35 cellular contexts compared by ENCODE assay signal in the genomic region with DNA sequence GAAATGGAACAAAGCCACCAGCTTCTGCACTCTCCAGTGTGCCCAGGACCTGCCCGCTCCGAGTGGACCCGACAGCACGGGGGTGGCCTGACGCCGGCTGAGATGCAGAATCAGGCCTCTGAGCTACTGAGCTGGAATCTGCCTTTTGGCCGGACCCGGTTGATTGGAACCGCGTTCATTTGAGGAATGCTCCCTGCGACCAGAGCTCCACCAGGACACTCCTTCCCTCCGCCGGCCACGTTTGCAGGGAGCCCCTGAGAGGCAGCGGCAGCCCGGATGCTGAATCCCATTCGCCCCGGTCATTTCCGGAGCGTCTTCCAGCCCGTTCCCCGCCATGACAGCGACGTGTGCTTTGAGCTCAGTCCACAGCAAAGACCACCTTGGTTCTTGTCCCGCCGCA.
"Had no signal": no experiment of that assay in that cellular context is flagged by ENCODE, and none has a peak within 500 bp of the region (broad histone marks: within the 10 kb centered on the region; RNA-seq: fewer than 3 reads in every experiment).

No MANE protein-coding gene starts in this region.

- H3K4me1 Mint-ChIP-seq: activated B cell treated with CpG ODN at 0.5 μM for 24 hours; activated CD4-positive, alpha-beta T cell treated with anti-CD3 and anti-CD28 coated beads, Interleukin-2, amount 10 ng/mL, durations not matched to agents 24 days and 14 days; activated naive CD8-positive, alpha-beta T cell treated with anti-CD3 and anti-CD28 coated beads for 36 hours; activated T-helper 17 cell treated with anti-CD3 and anti-CD28 coated beads, Interleukin-2, amount 50 U/mL, for 72 hours; central memory CD8-positive, alpha-beta T cell had no signal

- H3K9me3 Mint-ChIP-seq: activated B cell treated with CpG ODN at 0.5 μM for 24 hours; activated CD4-positive, alpha-beta memory T cell treated with anti-CD3 and anti-CD28 coated beads for 36 hours; activated CD4-positive, alpha-beta T cell treated with anti-CD3 and anti-CD28 coated beads, Interleukin-2, amount 10 ng/mL, durations not matched to agents 24 days and 14 days; activated CD8-positive, alpha-beta T cell treated with anti-CD3 and anti-CD28 coated beads for 36 hours; activated naive CD4-positive, alpha-beta T cell treated with anti-CD3 and anti-CD28 coated beads for 36 hours; activated naive CD4-positive, alpha-beta T cell treated with anti-CD3 and anti-CD28 coated beads, Interleukin-2, amount 50 U/mL, for 72 hours; activated naive CD8-positive, alpha-beta T cell treated with anti-CD3 and anti-CD28 coated beads for 36 hours; activated T-cell treated with anti-CD3 and anti-CD28 coated beads, Interleukin-2, amount 50 U/mL, for 4 hours; activated T-cell treated with anti-CD3 and anti-CD28 coated beads, Interleukin-2, amount 50 U/mL, for 72 hours; activated T-helper 1 cell treated with anti-CD3 and anti-CD28 coated beads, Interleukin-12 subunit alpha, Interleukin-12 subunit beta, Interleukin-2, Interleukin-4 antibody, amounts not matched to agents 30 ng/mL and 10 ng/mL and 1 ng/mL, durations not matched to agents 14 hours and 24 hours and 36 hours; activated T-helper 17 cell treated with anti-CD3 and anti-CD28 coated beads, Interleukin-2, amount 50 U/mL, for 72 hours; central memory CD8-positive, alpha-beta T cell; T-helper 1 cell treated with Interleukin-12 subunit alpha and Interleukin-12 subunit beta and Interleukin-4 antibody, amounts not matched to agents 30 μg/mL and 1 μg/mL, for 36 hours; T-helper 2 cell treated with Interferon-gamma antibody and Interleukin-4, amounts not matched to agents 5 μg/mL and 100 μg/mL, for 36 hours had no signal

- H3K27ac ChIP-seq: adrenal gland, ascending aorta, cardiac muscle cell, VCaP had no signal

- H3K4me3 ChIP-seq: adrenal gland, ascending aorta, cardiac muscle cell had no signal

- H3K27ac Mint-ChIP-seq: activated B cell treated with CpG ODN at 0.5 μM for 24 hours; activated CD4-positive, alpha-beta memory T cell treated with anti-CD3 and anti-CD28 coated beads for 36 hours; activated CD4-positive, alpha-beta T cell treated with anti-CD3 and anti-CD28 coated beads, Interleukin-2, amount 10 ng/mL, durations not matched to agents 24 days and 14 days; activated CD8-positive, alpha-beta T cell treated with anti-CD3 and anti-CD28 coated beads for 36 hours; activated naive CD4-positive, alpha-beta T cell treated with anti-CD3 and anti-CD28 coated beads for 36 hours; activated naive CD4-positive, alpha-beta T cell treated with anti-CD3 and anti-CD28 coated beads, Interleukin-2, amount 50 U/mL, for 72 hours; activated naive CD8-positive, alpha-beta T cell treated with anti-CD3 and anti-CD28 coated beads for 36 hours; activated T-cell treated with anti-CD3 and anti-CD28 coated beads, Interleukin-2, amount 50 U/mL, for 72 hours; activated T-helper 1 cell treated with anti-CD3 and anti-CD28 coated beads, Interleukin-12 subunit alpha, Interleukin-12 subunit beta, Interleukin-2, Interleukin-4 antibody, amounts not matched to agents 30 ng/mL and 10 ng/mL and 1 ng/mL, durations not matched to agents 14 hours and 24 hours and 36 hours; activated T-helper 17 cell treated with anti-CD3 and anti-CD28 coated beads, Interleukin-2, amount 50 U/mL, for 72 hours; brain; T-helper 1 cell treated with Interleukin-12 subunit alpha and Interleukin-12 subunit beta and Interleukin-4 antibody, amounts not matched to agents 30 μg/mL and 1 μg/mL, for 36 hours; T-helper 2 cell treated with Interferon-gamma antibody and Interleukin-4, amounts not matched to agents 5 μg/mL and 100 μg/mL, for 36 hours had no signal

- H3K4me1 ChIP-seq: adrenal gland, ascending aorta had no signal

- H3K36me3 Mint-ChIP-seq: activated CD4-positive, alpha-beta memory T cell treated with anti-CD3 and anti-CD28 coated beads for 36 hours; activated naive CD4-positive, alpha-beta T cell treated with anti-CD3 and anti-CD28 coated beads, Interleukin-2, amount 50 U/mL, for 72 hours; activated naive CD8-positive, alpha-beta T cell treated with anti-CD3 and anti-CD28 coated beads for 36 hours; brain had no signal

- H3K27me3 Mint-ChIP-seq: activated CD4-positive, alpha-beta memory T cell treated with anti-CD3 and anti-CD28 coated beads for 36 hours; activated CD4-positive, alpha-beta T cell treated with anti-CD3 and anti-CD28 coated beads, Interleukin-2, amount 10 ng/mL, durations not matched to agents 24 days and 14 days had no signal

- H3K9me3 ChIP-seq: adrenal gland, ascending aorta had no signal

- H3K36me3 ChIP-seq: adrenal gland, ascending aorta, cardiac muscle cell had no signal

- DNase-seq: activated B cell treated with CpG ODN at 0.5 μM for 24 hours; activated CD4-positive, alpha-beta memory T cell treated with anti-CD3 and anti-CD28 coated beads for 36 hours; activated CD4-positive, alpha-beta T cell treated with anti-CD3 and anti-CD28 coated beads for 4 hours; activated CD4-positive, alpha-beta T cell treated with anti-CD3 and anti-CD28 coated beads, Interleukin-2, amount 10 ng/mL, durations not matched to agents 24 days and 14 days; activated CD4-positive, alpha-beta T cell treated with anti-CD3 and anti-CD28 coated beads, Interleukin-2, amount 50 U/mL, for 1 hour; activated CD4-positive, alpha-beta T cell treated with anti-CD3 and anti-CD28 coated beads, Interleukin-2, amount 50 U/mL, for 4 hours; activated CD4-positive, CD25-positive, alpha-beta regulatory T cell treated with anti-CD3 and anti-CD28 coated beads, Interleukin-2, amount 50 U/mL, for 72 hours; activated CD8-positive, alpha-beta memory T cell treated with anti-CD3 and anti-CD28 coated beads, Interleukin-2, amount 50 U/mL, for 4 hours; activated CD8-positive, alpha-beta T cell treated with anti-CD3 and anti-CD28 coated beads for 36 hours; activated effector memory CD4-positive, alpha-beta T cell treated with anti-CD3 and anti-CD28 coated beads, Interleukin-2, amount 50 U/mL, for 16 hours; activated gamma-delta T cell treated with Interleukin-2 at 50 U/mL for 16 hours; activated naive CD4-positive, alpha-beta T cell; activated naive CD4-positive, alpha-beta T cell treated with anti-CD3 and anti-CD28 coated beads for 36 hours; activated naive CD4-positive, alpha-beta T cell treated with anti-CD3 and anti-CD28 coated beads, Interleukin-2, amount 50 U/mL, for 16 hours; activated naive CD8-positive, alpha-beta T cell treated with anti-CD3 and anti-CD28 coated beads for 36 hours; activated T-cell treated with anti-CD3 and anti-CD28 coated beads for 4 hours; activated T-cell treated with anti-CD3 and anti-CD28 coated beads, Interleukin-2, amount 50 U/mL, for 1 hour; activated T-cell treated with anti-CD3 and anti-CD28 coated beads, Interleukin-2, amount 50 U/mL, for 4 hours; activated T-cell treated with anti-CD3 and anti-CD28 coated beads, Interleukin-2, amount 50 U/mL, for 72 hours; amniotic stem cell; caudate nucleus; cerebellar nuclear complex; T-helper 2 cell; T-helper 9 cell had no signal

- ATAC-seq: activated CD8-positive, alpha-beta T cell treated with anti-CD3 and anti-CD28 coated beads for 36 hours; activated naive CD4-positive, alpha-beta T cell treated with anti-CD3 and anti-CD28 coated beads, Interleukin-2, amount 50 U/mL, for 72 hours; activated T-cell treated with anti-CD3 and anti-CD28 coated beads, Interleukin-2, amount 50 U/mL, for 4 hours; activated T-cell treated with anti-CD3 and anti-CD28 coated beads, Interleukin-2, amount 50 U/mL, for 72 hours; activated T-helper 17 cell treated with anti-CD3 and anti-CD28 coated beads, Interleukin-2, amount 50 U/mL, for 72 hours had no signal

- H3K4me3 Mint-ChIP-seq: activated B cell treated with CpG ODN at 0.5 μM for 24 hours; activated CD4-positive, alpha-beta memory T cell treated with anti-CD3 and anti-CD28 coated beads for 36 hours; activated CD4-positive, alpha-beta T cell treated with anti-CD3 and anti-CD28 coated beads, Interleukin-2, amount 10 ng/mL, durations not matched to agents 24 days and 14 days; activated CD8-positive, alpha-beta T cell treated with anti-CD3 and anti-CD28 coated beads for 36 hours; activated naive CD4-positive, alpha-beta T cell treated with anti-CD3 and anti-CD28 coated beads for 36 hours; activated naive CD8-positive, alpha-beta T cell treated with anti-CD3 and anti-CD28 coated beads for 36 hours; activated T-cell treated with anti-CD3 and anti-CD28 coated beads, Interleukin-2, amount 50 U/mL, for 4 hours; activated T-cell treated with anti-CD3 and anti-CD28 coated beads, Interleukin-2, amount 50 U/mL, for 72 hours; activated T-helper 1 cell treated with anti-CD3 and anti-CD28 coated beads, Interleukin-12 subunit alpha, Interleukin-12 subunit beta, Interleukin-2, Interleukin-4 antibody, amounts not matched to agents 30 ng/mL and 10 ng/mL and 1 ng/mL, durations not matched to agents 14 hours and 24 hours and 36 hours; activated T-helper 17 cell treated with anti-CD3 and anti-CD28 coated beads, Interleukin-2, amount 50 U/mL, for 72 hours; brain; central memory CD8-positive, alpha-beta T cell; T-helper 1 cell treated with Interleukin-12 subunit alpha and Interleukin-12 subunit beta and Interleukin-4 antibody, amounts not matched to agents 30 μg/mL and 1 μg/mL, for 36 hours; T-helper 2 cell treated with Interferon-gamma antibody and Interleukin-4, amounts not matched to agents 5 μg/mL and 100 μg/mL, for 36 hours had no signal

- H3K27me3 ChIP-seq: adrenal gland, ascending aorta, cardiac muscle cell had no signal
